In the genomic region with DNA sequence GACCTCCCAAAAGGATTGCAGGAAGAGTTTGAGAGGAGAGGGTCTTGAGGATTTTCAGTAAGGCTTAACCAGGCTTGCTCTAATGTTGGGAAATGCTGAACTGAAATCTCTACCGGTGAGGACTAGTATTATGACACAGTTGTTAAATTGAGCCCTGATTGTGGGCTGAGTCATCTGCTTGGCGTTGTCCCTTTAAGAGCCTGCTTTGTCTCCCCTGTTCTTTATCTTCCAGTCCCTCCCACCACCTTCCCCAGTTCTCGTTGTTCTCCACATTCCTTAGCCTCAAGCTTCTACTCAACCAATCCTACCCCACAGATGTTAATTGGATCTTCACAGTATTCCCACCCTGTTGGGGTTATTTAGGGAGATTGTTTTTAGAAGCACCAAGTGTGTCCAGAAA, we compare ENCODE assay signal across 11 cellular contexts. TPM values are rescaled to one million over a fixed set of nuclear protein-coding genes. Genes with fewer than 3 reads are reported as not detected.
DNase-seq lines count a peak whose midpoint lies in the region; ATAC-seq, FAIRE-seq and TF ChIP-seq lines count a peak whose summit lies in the region.
"Had no signal": no experiment of that assay in that cellular context is flagged by ENCODE, and none has a peak within 500 bp of the region (broad histone marks: within the 10 kb centered on the region; RNA-seq: fewer than 3 reads in every experiment).

No MANE protein-coding gene starts in this region.

- ATAC-seq in foreskin keratinocyte, result peak; percentile 81
- no peak for ATAC-seq in HG03097 (IDR thresholded peaks at IDR 0.05; ENCODE audit: low FRiP score, unreplicated experiment)
- no peak for ATAC-seq in GM19452 (IDR thresholded peaks at IDR 0.05; ENCODE audit: unreplicated experiment)

- H3K27me3 ChIP-seq in foreskin keratinocyte, result no peaks in the 10 kb centered on the region

- no peak overlapping the region for H3K4me3 ChIP-seq in retinal pigment epithelial cell (ENCODE audit: low read length)

- FAIRE-seq in RCC 7860 (lab: Jason Lieb, UNC), result no peak

- H3K4me1 ChIP-seq in foreskin keratinocyte, result peaks cover 3% of the 10 kb centered on the region

- no peak overlapping the region for H3K27ac ChIP-seq in foreskin keratinocyte

- DNase-seq in GM04503 (ENCODE audit: low read depth) (peak; percentile 44), RCC 7860 (ENCODE audit: low spot score) (peak; percentile 29), foreskin keratinocyte (peak; percentile 32 to 61), retinal pigment epithelial cell (ENCODE audit: low read depth) (peak; percentile 50), COR-L47 (lab: John Stamatoyannopoulos, UW) (no peak)
- no peak for DNase-seq in activated CD4-positive, alpha-beta T cell treated with anti-CD3 and anti-CD28 coated beads for 48 hours
- DNase-seq: activated naive CD4-positive, alpha-beta T cell treated with anti-CD3 and anti-CD28 coated beads, Interleukin-2, amount 50 U/mL, for 16 hours; NK-92 treated with Interleukin-12 subunit alpha and Interleukin-12 subunit beta, amount 100 ng/mL, for 24 hours; stimulated activated naive CD4-positive, alpha-beta T cell had no signal

- TF ChIP-seq CTCF in foreskin keratinocyte (conservative IDR thresholded peaks at IDR 0.05) (no peak), retinal pigment epithelial cell (conservative IDR thresholded peaks at IDR 0.05; ENCODE audit: low read depth, low read length) (no peak)

RNA-seq across cellular contexts. Expression of a gene that starts 57.7 kb away (rescaled TPM):
- total RNA-seq in foreskin keratinocyte, result not detected in 2 replicates
- polyA plus RNA-seq in foreskin keratinocyte, result not detected in 2 replicates

Comparison
In these comparisons a context has a peak if more than half of its experiments do, and no peak if none do; other contexts are left out.
1. DNase-seq: peak in GM04503 (single experiment), RCC 7860 (single experiment), foreskin keratinocyte (2 of 2) and retinal pigment epithelial cell (single experiment); none in activated CD4-positive, alpha-beta T cell treated with anti-CD3 and anti-CD28 coated beads for 48 hours (single experiment) and COR-L47 (single experiment).